2 cellular contexts compared by ENCODE assay signal in genomic region chr22:36874309-36874696, GRCh38.
TF ChIP-seq lines count a peak whose summit lies in the region.

No MANE protein-coding gene starts in this region.

TF ChIP-seq in A549, 52 proteins besides CTCF, POLR2A, EP300 and RAD21:
- TF ChIP-seq BCL3 (IDR thresholded peaks at IDR 0.05) (no peak), ZC3H11A (IDR thresholded peaks at IDR 0.05) (no peak), E2F6 (IDR thresholded peaks at IDR 0.05; ENCODE audit: borderline replicate concordance, low read depth) (no peak), FOSB (CRISPR knock-in tag; IDR thresholded peaks at IDR 0.05) (no peak), FOSL2 (IDR thresholded peaks at IDR 0.05) (no peak), FOSL2 (CRISPR knock-in tag; IDR thresholded peaks at IDR 0.05) (no peak), HOXB5 (CRISPR knock-in tag; IDR thresholded peaks at IDR 0.05) (no peak), CEBPB (IDR thresholded peaks at IDR 0.05) (no peak), NFE2L2 (conservative IDR thresholded peaks at IDR 0.05; ENCODE audit: low read length) (no peak), HEYL (CRISPR knock-in tag; IDR thresholded peaks at IDR 0.05) (no peak), ZNF302 (CRISPR knock-in tag; IDR thresholded peaks at IDR 0.05) (no peak), HDAC2 (IDR thresholded peaks at IDR 0.05) (no peak), MYC (IDR thresholded peaks at IDR 0.05; ENCODE audit: borderline replicate concordance, low read length) (no peak), HOXB13 (CRISPR knock-in tag; IDR thresholded peaks at IDR 0.05; ENCODE audit: low read depth) (no peak)

TF ChIP-seq in HCT116, 20 proteins besides CTCF, POLR2A, EP300 and RAD21:
- TF ChIP-seq ATF3 (IDR thresholded peaks at IDR 0.05) = no peak
- TF ChIP-seq YY1 (IDR thresholded peaks at IDR 0.05; ENCODE audit: extremely low read depth, insufficient replicate concordance, low read depth, low read length) = no peak
- no peak for TF ChIP-seq CBX3 (IDR thresholded peaks at IDR 0.05; ENCODE audit: low read depth)
